Comparison of ENCODE assay signal across 1 cellular context in the genomic region with DNA sequence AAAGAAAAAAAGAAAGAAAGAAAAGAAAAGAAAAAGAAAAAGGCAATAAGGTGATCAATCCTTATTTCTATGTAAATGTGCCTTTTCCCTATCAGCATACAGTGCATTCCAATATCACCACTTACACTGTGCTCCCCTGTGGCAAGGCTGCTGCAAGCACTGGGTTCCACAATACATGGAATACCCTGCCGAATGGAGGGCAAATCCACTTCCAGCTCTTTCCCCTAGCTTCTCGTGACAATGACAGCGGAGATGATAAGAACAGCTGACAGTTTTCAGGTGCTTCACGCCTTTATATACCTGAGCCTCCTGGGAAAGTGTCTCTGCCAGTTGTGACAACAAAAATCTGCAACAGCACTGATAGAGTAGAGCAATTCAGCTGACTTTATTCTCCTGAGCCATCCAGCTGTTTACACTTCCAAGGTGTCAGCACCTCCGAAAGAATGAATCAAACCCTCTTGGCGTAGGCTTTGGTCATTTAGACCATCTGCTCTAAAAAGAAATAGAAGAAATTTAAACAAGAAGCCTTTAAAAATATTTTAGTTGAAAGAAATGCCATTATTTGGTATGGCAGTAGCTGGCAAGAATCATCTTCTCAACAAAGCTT.
TF ChIP-seq lines count a peak whose summit lies in the region.

No MANE protein-coding gene starts in this region.

TF ChIP-seq in GM23338, 12 proteins besides CTCF, POLR2A, EP300 and RAD21 (continued from another document):
- no peak for TF ChIP-seq ZNF462 (CRISPR knock-in tag; IDR thresholded peaks at IDR 0.05)
- TF ChIP-seq EZH2 (IDR thresholded peaks at IDR 0.05; ENCODE audit: low read depth, unreplicated experiment): no peak
- TF ChIP-seq CREB1 (CRISPR knock-in tag; IDR thresholded peaks at IDR 0.05; ENCODE audit: low read depth): no peak
- no peak for TF ChIP-seq STAT1 (IDR thresholded peaks at IDR 0.05; ENCODE audit: unreplicated experiment)
- TF ChIP-seq, protein P1, sequence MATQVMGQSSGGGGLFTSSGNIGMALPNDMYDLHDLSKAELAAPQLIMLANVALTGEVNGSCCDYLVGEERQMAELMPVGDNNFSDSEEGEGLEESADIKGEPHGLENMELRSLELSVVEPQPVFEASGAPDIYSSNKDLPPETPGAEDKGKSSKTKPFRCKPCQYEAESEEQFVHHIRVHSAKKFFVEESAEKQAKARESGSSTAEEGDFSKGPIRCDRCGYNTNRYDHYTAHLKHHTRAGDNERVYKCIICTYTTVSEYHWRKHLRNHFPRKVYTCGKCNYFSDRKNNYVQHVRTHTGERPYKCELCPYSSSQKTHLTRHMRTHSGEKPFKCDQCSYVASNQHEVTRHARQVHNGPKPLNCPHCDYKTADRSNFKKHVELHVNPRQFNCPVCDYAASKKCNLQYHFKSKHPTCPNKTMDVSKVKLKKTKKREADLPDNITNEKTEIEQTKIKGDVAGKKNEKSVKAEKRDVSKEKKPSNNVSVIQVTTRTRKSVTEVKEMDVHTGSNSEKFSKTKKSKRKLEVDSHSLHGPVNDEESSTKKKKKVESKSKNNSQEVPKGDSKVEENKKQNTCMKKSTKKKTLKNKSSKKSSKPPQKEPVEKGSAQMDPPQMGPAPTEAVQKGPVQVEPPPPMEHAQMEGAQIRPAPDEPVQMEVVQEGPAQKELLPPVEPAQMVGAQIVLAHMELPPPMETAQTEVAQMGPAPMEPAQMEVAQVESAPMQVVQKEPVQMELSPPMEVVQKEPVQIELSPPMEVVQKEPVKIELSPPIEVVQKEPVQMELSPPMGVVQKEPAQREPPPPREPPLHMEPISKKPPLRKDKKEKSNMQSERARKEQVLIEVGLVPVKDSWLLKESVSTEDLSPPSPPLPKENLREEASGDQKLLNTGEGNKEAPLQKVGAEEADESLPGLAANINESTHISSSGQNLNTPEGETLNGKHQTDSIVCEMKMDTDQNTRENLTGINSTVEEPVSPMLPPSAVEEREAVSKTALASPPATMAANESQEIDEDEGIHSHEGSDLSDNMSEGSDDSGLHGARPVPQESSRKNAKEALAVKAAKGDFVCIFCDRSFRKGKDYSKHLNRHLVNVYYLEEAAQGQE (IDR thresholded peaks at IDR 0.05; ENCODE audit: unreplicated experiment): no peak
TF ChIP-seq in GM23338: peak in this region for 0.
